ENCODE assay signal across 17 cellular contexts in the genomic region with DNA sequence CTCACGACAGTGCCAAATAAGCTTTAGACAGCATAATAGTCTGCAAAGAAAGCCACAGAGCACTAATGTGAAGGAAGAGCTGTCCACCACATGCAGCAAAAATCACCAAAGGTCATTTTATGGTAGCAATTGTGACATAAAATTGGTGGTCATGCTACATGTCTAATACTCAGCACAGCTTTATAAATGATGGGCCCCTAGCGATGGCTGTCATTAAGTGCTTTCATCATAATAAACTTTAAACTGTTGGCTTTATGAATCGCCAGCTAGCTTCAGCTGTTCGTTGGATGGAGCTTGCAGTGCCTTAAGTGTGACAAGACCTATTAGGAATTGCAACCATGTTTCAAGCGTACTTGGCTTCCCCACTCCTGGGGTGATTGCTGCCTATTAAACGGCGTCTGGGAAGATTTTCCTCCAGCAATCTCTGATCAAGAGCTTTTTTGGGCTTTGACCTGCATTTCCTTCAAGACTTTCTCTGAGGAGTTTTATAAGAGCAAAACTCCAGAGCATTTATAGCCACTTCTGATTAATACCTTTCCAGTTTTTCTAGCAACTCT.
DNase-seq lines count a peak whose midpoint lies in the region; ATAC-seq and TF ChIP-seq lines count a peak whose summit lies in the region.
"Had no signal": no experiment of that assay in that cellular context is flagged by ENCODE, and none has a peak within 500 bp of the region (broad histone marks: within the 10 kb centered on the region; RNA-seq: fewer than 3 reads in every experiment).

No MANE protein-coding gene starts in this region.

- H3K9me3 ChIP-seq in left ventricle myocardium inferior (replicated peaks): peaks cover 23% of the 10 kb centered on the region
- peaks cover 0 to 7% of the 10 kb centered on the region in 2 donors for H3K9me3 ChIP-seq in right atrium auricular region
- no peaks in the 10 kb centered on the region for H3K9me3 ChIP-seq in SJCRH30 (replicated peaks)
- H3K9me3 ChIP-seq: colonic mucosa, upper lobe of right lung had no signal

- DNase-seq in left ventricle myocardium inferior (no peak), right atrium auricular region (ENCODE audit: low spot score) (no peak), SJCRH30 (peak; percentile 70 to 82), memory B cell (ENCODE audit: low spot score in 2 of 2) (no peak), ureter (ENCODE audit: low spot score) (no peak), NCI-H1694 treated with DMSO at 0.1 percent for 48 hours (lab: John Stamatoyannopoulos, UW) (no peak)
- DNase-seq in effector CD8-positive, alpha-beta T cell (lab: John Stamatoyannopoulos, UW): no peak
- DNase-seq: aorta; colonic mucosa; GF-D8; stimulated activated naive CD4-positive, alpha-beta T cell treated with Interleukin-2 at 50 U/mL for 16 hours; upper lobe of right lung had no signal

- H3K27ac ChIP-seq in left ventricle myocardium inferior (replicated peaks): no peak overlapping the region
- H3K27ac ChIP-seq in right atrium auricular region: no peak overlapping the region
- H3K27ac ChIP-seq in SJCRH30: peak overlapping the region; percentile 91
- H3K27ac ChIP-seq: colonic mucosa, epithelial cell of prostate, skin epidermis, upper lobe of right lung had no signal

- no peak for TF ChIP-seq CTCF in left ventricle myocardium inferior (IDR thresholded peaks at IDR 0.05; ENCODE audit: borderline replicate concordance)
- TF ChIP-seq CTCF in right atrium auricular region (IDR thresholded peaks at IDR 0.05): no peak

- H3K27me3 Mint-ChIP-seq in memory B cell: no peaks in the 10 kb centered on the region

- no peak overlapping the region for H3K4me3 Mint-ChIP-seq in memory B cell

- H3K27me3 ChIP-seq in left ventricle myocardium inferior (ENCODE audit: low read depth) (peaks cover 46% of the 10 kb centered on the region), right atrium auricular region (no peaks in the 10 kb centered on the region), SJCRH30 (no peaks in the 10 kb centered on the region)
- H3K27me3 ChIP-seq: colonic mucosa, upper lobe of right lung had no signal

- H3K9me3 Mint-ChIP-seq in memory B cell: peaks cover 3% of the 10 kb centered on the region

- ATAC-seq in memory B cell (ENCODE audit: low read depth) (no peak), GM19397 (IDR thresholded peaks at IDR 0.05; ENCODE audit: unreplicated experiment) (no peak)
- ATAC-seq: activated CD4-positive, CD25-positive, alpha-beta regulatory T cell treated with anti-CD3 and anti-CD28 coated beads, Interleukin-2, amount 50 U/mL, for 24 hours; K562; upper lobe of right lung had no signal

- intact Hi-C loops in left ventricle myocardium inferior (cut with micrococcal nuclease): no loop called here

- H3K36me3 Mint-ChIP-seq in memory B cell: peaks cover 6% of the 10 kb centered on the region

- H3K27ac Mint-ChIP-seq in memory B cell: peak overlapping the region; percentile 72

- peaks cover 18% of the 10 kb centered on the region for H3K4me1 ChIP-seq in left ventricle myocardium inferior
- no peaks in the 10 kb centered on the region for H3K4me1 ChIP-seq in right atrium auricular region
- peaks cover 34% of the 10 kb centered on the region for H3K4me1 ChIP-seq in SJCRH30
- H3K4me1 ChIP-seq: colonic mucosa, upper lobe of right lung had no signal

- H3K4me3 ChIP-seq in left ventricle myocardium inferior (peak overlapping the region; percentile 22), right atrium auricular region (no peak overlapping the region), SJCRH30 (peak overlapping the region; percentile 52)
- H3K4me3 ChIP-seq: colonic mucosa, K562, skin epidermis, upper lobe of right lung had no signal

- peaks cover 16% of the 10 kb centered on the region for H3K4me1 Mint-ChIP-seq in memory B cell

- H3K36me3 ChIP-seq in left ventricle myocardium inferior (no peaks in the 10 kb centered on the region), right atrium auricular region (no peaks in the 10 kb centered on the region), SJCRH30 (no peaks in the 10 kb centered on the region)
- H3K36me3 ChIP-seq: colonic mucosa, upper lobe of right lung had no signal

Comparison
In these comparisons a context has a peak if more than half of its experiments do, and no peak if none do; other contexts are left out.
1. H3K4me3 ChIP-seq: peak in left ventricle myocardium inferior (single experiment) and SJCRH30 (single experiment); none in right atrium auricular region (0 of 2).
2. DNase-seq: peak in SJCRH30 (2 of 2); none in left ventricle myocardium inferior (single experiment), right atrium auricular region (single experiment), memory B cell (0 of 2), ureter (single experiment), NCI-H1694 treated with DMSO at 0.1 percent for 48 hours (single experiment) and effector CD8-positive, alpha-beta T cell (single experiment).